Comparison of ENCODE assay signal across 26 cellular contexts in the genomic region with DNA sequence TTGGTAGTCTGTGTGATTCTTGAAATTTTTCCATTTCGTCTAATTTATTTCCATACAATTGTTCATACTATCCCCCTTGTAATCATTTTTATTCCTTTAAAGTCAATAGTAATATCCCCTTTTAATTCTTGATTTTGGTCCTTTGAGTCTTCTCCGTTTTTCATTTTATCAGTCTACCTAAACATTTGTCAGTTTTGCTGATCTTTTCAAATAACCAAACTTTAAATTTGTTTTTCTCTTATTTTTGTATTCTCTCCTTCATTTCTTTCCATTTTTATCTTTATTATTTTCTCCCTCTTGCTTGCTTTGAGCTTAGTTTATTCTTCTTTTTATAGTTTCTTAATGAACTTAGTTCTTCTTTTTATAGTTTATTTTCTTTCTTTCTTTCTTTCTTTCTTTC. TPM values are rescaled to one million over a fixed set of nuclear protein-coding genes. Genes with fewer than 3 reads are reported as not detected.
DNase-seq lines count a peak whose midpoint lies in the region; ATAC-seq lines count a peak whose summit lies in the region.
"Had no signal": no experiment of that assay in that cellular context is flagged by ENCODE, and none has a peak within 500 bp of the region (broad histone marks: within the 10 kb centered on the region; RNA-seq: fewer than 3 reads in every experiment).

No MANE protein-coding gene starts in this region.

- H3K4me1 ChIP-seq in mesendoderm (ENCODE audit: control insufficient read depth, low read depth, low read length), result peaks cover 5% of the 10 kb centered on the region
- H3K4me1 ChIP-seq: BE2C, SJCRH30 had no signal

- no peak overlapping the region for H2BK120ac ChIP-seq in mesendoderm (ENCODE audit: low read depth, low read length)

- H3K27me3 Mint-ChIP-seq in activated T-cell treated with anti-CD3 and anti-CD28 coated beads, Interleukin-2, amount 50 U/mL, for 72 hours (ENCODE audit: low read depth), result no peaks in the 10 kb centered on the region
- H3K27me3 Mint-ChIP-seq in T-helper 17 cell, result no peaks in the 10 kb centered on the region
- no peaks in the 10 kb centered on the region for H3K27me3 Mint-ChIP-seq in activated T-helper 2 cell treated with anti-CD3 and anti-CD28 coated beads, Interferon-gamma antibody, Interleukin-2, Interleukin-4, amounts not matched to agents 10 μg/mL and 5 μg/mL and 100 μg/mL, durations not matched to agents 14 hours and 24 hours and 36 hours (ENCODE audit: low read depth)
- H3K27me3 Mint-ChIP-seq: IgD-negative memory B cell had no signal

- H2BK5ac ChIP-seq in mesendoderm (ENCODE audit: low read length), result peak overlapping the region; percentile 18

- H3K4me1 Mint-ChIP-seq in activated T-cell treated with anti-CD3 and anti-CD28 coated beads, Interleukin-2, amount 50 U/mL, for 72 hours (ENCODE audit: low read depth), result peaks cover 65% of the 10 kb centered on the region
- peaks cover 53% of the 10 kb centered on the region for H3K4me1 Mint-ChIP-seq in T-helper 17 cell
- peaks cover 55% of the 10 kb centered on the region for H3K4me1 Mint-ChIP-seq in activated T-helper 2 cell treated with anti-CD3 and anti-CD28 coated beads, Interferon-gamma antibody, Interleukin-2, Interleukin-4, amounts not matched to agents 10 μg/mL and 5 μg/mL and 100 μg/mL, durations not matched to agents 14 hours and 24 hours and 36 hours (ENCODE audit: low read depth)

- no peak overlapping the region for H3K4me3 ChIP-seq in mesendoderm (ENCODE audit: low read length)
- H3K4me3 ChIP-seq: PC-9, SJCRH30 had no signal

- H4K5ac ChIP-seq in mesendoderm (ENCODE audit: low read length), result no peak overlapping the region

- H3K79me1 ChIP-seq in mesendoderm (ENCODE audit: low read length), result no peaks in the 10 kb centered on the region

- ATAC-seq in activated T-cell treated with anti-CD3 and anti-CD28 coated beads, Interleukin-2, amount 50 U/mL, for 72 hours (replicated peaks in 1 of 2), result no peak
- no peak for ATAC-seq in T-helper 17 cell
- no peak for ATAC-seq in HG02885 (IDR thresholded peaks at IDR 0.05; ENCODE audit: poor library complexity, unreplicated experiment)
- ATAC-seq: HCT116, Right ventricle myocardium inferior had no signal

- H3K27ac Mint-ChIP-seq in activated T-cell treated with anti-CD3 and anti-CD28 coated beads, Interleukin-2, amount 50 U/mL, for 72 hours, result peak overlapping the region; percentile 82
- H3K27ac Mint-ChIP-seq in T-helper 17 cell, result peak overlapping the region; percentile 95
- peak overlapping the region; percentile 3 for H3K27ac Mint-ChIP-seq in activated T-helper 2 cell treated with anti-CD3 and anti-CD28 coated beads, Interferon-gamma antibody, Interleukin-2, Interleukin-4, amounts not matched to agents 10 μg/mL and 5 μg/mL and 100 μg/mL, durations not matched to agents 14 hours and 24 hours and 36 hours
- H3K27ac Mint-ChIP-seq: IgD-negative memory B cell had no signal

- H3K56ac ChIP-seq in mesendoderm (ENCODE audit: low read length), result no peak overlapping the region

- intact Hi-C loops in activated T-helper 2 cell treated with anti-CD3 and anti-CD28 coated beads, Interferon-gamma antibody, Interleukin-2, Interleukin-4, amounts not matched to agents 10 μg/mL and 5 μg/mL and 100 μg/mL, durations not matched to agents 14 hours and 24 hours and 36 hours (cut with micrococcal nuclease), result no loop called here

- no peak for DNase-seq in activated T-cell treated with anti-CD3 and anti-CD28 coated beads, Interleukin-2, amount 50 U/mL, for 72 hours
- DNase-seq in activated T-cell treated with anti-CD3 and anti-CD28 coated beads for 4 hours, result no peak
- DNase-seq in T-helper 17 cell, result no peak
- DNase-seq in activated T-helper 2 cell treated with anti-CD3 and anti-CD28 coated beads, Interferon-gamma antibody, Interleukin-2, Interleukin-4, amounts not matched to agents 10 μg/mL and 5 μg/mL and 100 μg/mL, durations not matched to agents 14 hours and 24 hours and 36 hours (ENCODE audit: low spot score), result no peak
- DNase-seq in mesendoderm, result no peak
- no peak for DNase-seq in T1000 (lab: John Stamatoyannopoulos, UW)
- DNase-seq: BE2C, DMS153, NCI-H1048, NCI-H1417, NCI-H1694 treated with DMSO at 0.1 percent for 48 hours, NCI-H2081, NCI-H2227 treated with DMSO at 0.1 percent for 48 hours, NCI-H526 treated with DMSO at 0.1 percent for 48 hours, PC-9, SJCRH30 had no signal

- H2AK5ac ChIP-seq in mesendoderm (ENCODE audit: low read length), result no peak overlapping the region

- H3K36me3 ChIP-seq in mesendoderm (ENCODE audit: control insufficient read depth, insufficient read depth, low read length), result no peaks in the 10 kb centered on the region
- H3K36me3 ChIP-seq: BE2C, SJCRH30 had no signal

- peak overlapping the region; percentile 5 for H3K4ac ChIP-seq in mesendoderm (ENCODE audit: low read depth, low read length)

- H3K27me3 ChIP-seq in mesendoderm (ENCODE audit: insufficient read depth, low read length, poor library complexity), result no peaks in the 10 kb centered on the region
- H3K27me3 ChIP-seq: BE2C, SJCRH30 had no signal

- no peaks in the 10 kb centered on the region for H3K79me2 ChIP-seq in mesendoderm (ENCODE audit: control insufficient read depth, insufficient read depth, low read length)

- H3K4me3 Mint-ChIP-seq in activated T-cell treated with anti-CD3 and anti-CD28 coated beads, Interleukin-2, amount 50 U/mL, for 72 hours, result peak overlapping the region in 1 of 2 donors; percentile 36
- no peak overlapping the region for H3K4me3 Mint-ChIP-seq in T-helper 17 cell
- no peak overlapping the region for H3K4me3 Mint-ChIP-seq in activated T-helper 2 cell treated with anti-CD3 and anti-CD28 coated beads, Interferon-gamma antibody, Interleukin-2, Interleukin-4, amounts not matched to agents 10 μg/mL and 5 μg/mL and 100 μg/mL, durations not matched to agents 14 hours and 24 hours and 36 hours (ENCODE audit: low read depth)
- H3K4me3 Mint-ChIP-seq: CD14-positive monocyte had no signal

- WGBS in mesendoderm (ENCODE audit: extremely low coverage, insufficient coverage, low lambda C conversion rate), result no CpG with 5 or more reads among the region's 2 CpGs

- peaks cover 5 to 7% of the 10 kb centered on the region in 2 donors for H3K9me3 Mint-ChIP-seq in activated T-cell treated with anti-CD3 and anti-CD28 coated beads, Interleukin-2, amount 50 U/mL, for 72 hours
- H3K9me3 Mint-ChIP-seq in activated T-helper 2 cell treated with anti-CD3 and anti-CD28 coated beads, Interferon-gamma antibody, Interleukin-2, Interleukin-4, amounts not matched to agents 10 μg/mL and 5 μg/mL and 100 μg/mL, durations not matched to agents 14 hours and 24 hours and 36 hours, result peaks cover 28% of the 10 kb centered on the region

- H2BK15ac ChIP-seq in mesendoderm (replicated peaks; ENCODE audit: low read depth), result peak overlapping the region; percentile 57

- H3K18ac ChIP-seq in mesendoderm (ENCODE audit: low read length), result no peak overlapping the region

- H3K36me3 Mint-ChIP-seq in activated T-cell treated with anti-CD3 and anti-CD28 coated beads, Interleukin-2, amount 50 U/mL, for 72 hours (ENCODE audit: insufficient read depth in 2 of 2), result peaks cover 9 to 36% of the 10 kb centered on the region in 2 donors
- H3K36me3 Mint-ChIP-seq in T-helper 17 cell (ENCODE audit: low read depth), result peaks cover 5% of the 10 kb centered on the region
- peaks cover 28% of the 10 kb centered on the region for H3K36me3 Mint-ChIP-seq in activated T-helper 2 cell treated with anti-CD3 and anti-CD28 coated beads, Interferon-gamma antibody, Interleukin-2, Interleukin-4, amounts not matched to agents 10 μg/mL and 5 μg/mL and 100 μg/mL, durations not matched to agents 14 hours and 24 hours and 36 hours (ENCODE audit: low read depth)

- H3K9ac ChIP-seq in mesendoderm (ENCODE audit: low read length), result no peak overlapping the region

- no peak overlapping the region for H3K27ac ChIP-seq in mesendoderm (ENCODE audit: low read depth, low read length)
- H3K27ac ChIP-seq: HL-60, PC-9, SJCRH30 had no signal

- H3K23ac ChIP-seq in mesendoderm (ENCODE audit: low read length), result no peak overlapping the region

- H3K4me2 ChIP-seq in mesendoderm (ENCODE audit: low read length), result no peak overlapping the region
- H3K4me2 ChIP-seq: PC-9 had no signal

- no peak overlapping the region for H4K8ac ChIP-seq in mesendoderm (ENCODE audit: low read depth, low read length)

- H3K9me3 ChIP-seq in T-helper 17 cell (ENCODE audit: control insufficient read depth, low read length, poor library complexity, severe bottlenecking), result no peaks in the 10 kb centered on the region
- H3K9me3 ChIP-seq: BE2C, SJCRH30 had no signal

RNA-seq across cellular contexts. Expression of gene SLAMF1, which starts 21.1 kb away (rescaled TPM):
- 100 to 1,000 TPM in 1 of 2 donors, 10 to 100 TPM in 1; 81.4 to 134 TPM for total RNA-seq in activated T-cell treated with anti-CD3 and anti-CD28 coated beads, Interleukin-2, amount 50 U/mL, for 72 hours
- 10 to 100 TPM; 67.8 to 70.6 TPM for total RNA-seq in T-helper 17 cell
- 74.6 and 78.8 TPM in 2 replicates for total RNA-seq in activated T-helper 2 cell treated with anti-CD3 and anti-CD28 coated beads, Interferon-gamma antibody, Interleukin-2, Interleukin-4, amounts not matched to agents 10 μg/mL and 5 μg/mL and 100 μg/mL, durations not matched to agents 14 hours and 24 hours and 36 hours
- polyA plus RNA-seq in mesendoderm (2013, experiment 1 of 2), result 0.10 TPM
- polyA plus RNA-seq in mesendoderm (2013, experiment 2 of 2), result 0.11 TPM
- total RNA-seq: H4, NCI-H460, PC-9, SJCRH30 had no signal

RNA-seq across cellular contexts. Expression of gene CD48, which starts 43.7 kb away (rescaled TPM):
- total RNA-seq in activated T-cell treated with anti-CD3 and anti-CD28 coated beads, Interleukin-2, amount 50 U/mL, for 72 hours, result 100 to 1,000 TPM; 215 to 220 TPM
- total RNA-seq in T-helper 17 cell, result 100 to 1,000 TPM; 386 to 387 TPM
- 101 and 103 TPM in 2 replicates for total RNA-seq in activated T-helper 2 cell treated with anti-CD3 and anti-CD28 coated beads, Interferon-gamma antibody, Interleukin-2, Interleukin-4, amounts not matched to agents 10 μg/mL and 5 μg/mL and 100 μg/mL, durations not matched to agents 14 hours and 24 hours and 36 hours
- 2.5 TPM for polyA plus RNA-seq in mesendoderm (2013, experiment 1 of 2)
- polyA plus RNA-seq in mesendoderm (2013, experiment 2 of 2), result 2.7 TPM
- total RNA-seq: A673, H4, NCI-H460, PC-9, RPMI7951, SJCRH30 had no signal

Comparison
In these comparisons a context has a peak if more than half of its experiments do, and no peak if none do; other contexts are left out.
1. H3K27ac Mint-ChIP-seq: peak in every context shown above with its lines; median percentile 95 in T-helper 17 cell; 82 in activated T-cell treated with anti-CD3 and anti-CD28 coated beads, Interleukin-2, amount 50 U/mL, for 72 hours; 3 in activated T-helper 2 cell treated with anti-CD3 and anti-CD28 coated beads, Interferon-gamma antibody, Interleukin-2, Interleukin-4, amounts not matched to agents 10 μg/mL and 5 μg/mL and 100 μg/mL, durations not matched to agents 14 hours and 24 hours and 36 hours.